Comparison of ENCODE assay signal across 30 cellular contexts in the genomic region with DNA sequence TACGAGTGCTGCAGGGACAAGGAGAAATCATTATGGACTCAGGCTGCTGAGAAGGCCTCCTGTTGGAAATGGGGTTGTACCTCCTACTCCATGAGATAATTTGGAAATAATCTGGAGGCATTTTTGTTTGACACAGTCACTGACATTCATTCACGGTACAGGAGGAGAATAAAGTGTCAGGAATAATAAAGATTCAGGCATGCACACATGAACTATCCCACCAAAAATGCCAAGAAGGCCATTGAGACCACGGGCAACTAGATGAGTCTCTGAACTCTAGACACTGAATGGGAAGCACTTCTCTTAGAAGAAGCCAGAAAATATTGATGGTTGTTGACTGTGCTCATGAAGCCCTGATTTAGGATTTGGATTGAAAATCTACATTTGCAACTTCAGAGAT.
"Had no signal": no experiment of that assay in that cellular context is flagged by ENCODE, and none has a peak within 500 bp of the region (broad histone marks: within the 10 kb centered on the region; RNA-seq: fewer than 3 reads in every experiment).

No MANE protein-coding gene starts in this region.

- H3K4me1 ChIP-seq: body of pancreas, foreskin keratinocyte, gastrocnemius medialis had no signal

- ATAC-seq: activated CD8-positive, alpha-beta T cell treated with anti-CD3 and anti-CD28 coated beads for 36 hours; activated T-cell treated with anti-CD3 and anti-CD28 coated beads, Interleukin-2, amount 50 U/mL, for 4 hours; activated T-helper 17 cell treated with anti-CD3 and anti-CD28 coated beads, Interleukin-2, amount 50 U/mL, for 72 hours; body of pancreas; effector memory CD8-positive, alpha-beta T cell; foreskin keratinocyte; gastrocnemius medialis; heart left ventricle; WTC11 had no signal

- H3K27me3 Mint-ChIP-seq: activated CD8-positive, alpha-beta T cell treated with anti-CD3 and anti-CD28 coated beads for 36 hours had no signal

- H3K27me3 ChIP-seq: body of pancreas, esophagus muscularis mucosa, gastrocnemius medialis, heart left ventricle had no signal

- H3K9me3 Mint-ChIP-seq: activated CD8-positive, alpha-beta T cell treated with anti-CD3 and anti-CD28 coated beads for 36 hours; activated T-cell treated with anti-CD3 and anti-CD28 coated beads, Interleukin-2, amount 50 U/mL, for 4 hours; effector memory CD8-positive, alpha-beta T cell had no signal

- H3K4me1 Mint-ChIP-seq: activated T-helper 17 cell treated with anti-CD3 and anti-CD28 coated beads, Interleukin-2, amount 50 U/mL, for 72 hours had no signal

- H3K27ac Mint-ChIP-seq: activated CD8-positive, alpha-beta T cell treated with anti-CD3 and anti-CD28 coated beads for 36 hours; activated naive CD8-positive, alpha-beta T cell; activated T-helper 17 cell treated with anti-CD3 and anti-CD28 coated beads, Interleukin-2, amount 50 U/mL, for 72 hours; effector memory CD8-positive, alpha-beta T cell; WTC11 had no signal

- H3K4me3 ChIP-seq: body of pancreas, esophagus muscularis mucosa, gastrocnemius medialis, heart left ventricle had no signal

- DNase-seq: activated CD4-positive, alpha-beta T cell treated with anti-CD3 and anti-CD28 coated beads for 1 hour; activated CD4-positive, alpha-beta T cell treated with anti-CD3 and anti-CD28 coated beads for 48 hours; activated CD4-positive, alpha-beta T cell treated with anti-CD3 and anti-CD28 coated beads, Interleukin-2, amount 50 U/mL, for 1 hour; activated CD4-positive, alpha-beta T cell treated with anti-CD3 and anti-CD28 coated beads, Interleukin-2, amount 50 U/mL, for 48 hours; activated CD8-positive, alpha-beta memory T cell treated with anti-CD3 and anti-CD28 coated beads for 24 hours; activated CD8-positive, alpha-beta T cell treated with anti-CD3 and anti-CD28 coated beads for 36 hours; activated effector memory CD4-positive, alpha-beta T cell treated with Interleukin-2 at 50 U/mL for 16 hours; activated gamma-delta T cell treated with Interleukin-2 at 50 U/mL for 16 hours; activated naive CD4-positive, alpha-beta T cell treated with anti-CD3 and anti-CD28 coated beads, Interleukin-2, amount 50 U/mL, for 16 hours; activated naive CD4-positive, alpha-beta T cell treated with Interleukin-2 at 50 U/mL for 16 hours; activated T-cell treated with anti-CD3 and anti-CD28 coated beads, Interleukin-2, amount 50 U/mL, for 4 hours; amniotic stem cell; anterior cingulate cortex; body of pancreas; caudate nucleus; cortex of kidney; dermis blood vessel endothelial cell; effector CD4-positive, alpha-beta T cell; effector memory CD8-positive, alpha-beta T cell; erythroblast; foreskin keratinocyte; gastrocnemius medialis; glutamatergic neuron; heart left ventricle; T-helper 2 cell had no signal

- H3K27ac ChIP-seq: body of pancreas, esophagus muscularis mucosa, foreskin keratinocyte, gastrocnemius medialis, heart left ventricle, VCaP had no signal

- H3K9me3 ChIP-seq: body of pancreas had no signal

- H3K4me3 Mint-ChIP-seq: activated CD8-positive, alpha-beta T cell treated with anti-CD3 and anti-CD28 coated beads for 36 hours; activated naive CD8-positive, alpha-beta T cell; activated T-cell treated with anti-CD3 and anti-CD28 coated beads, Interleukin-2, amount 50 U/mL, for 4 hours; activated T-helper 17 cell treated with anti-CD3 and anti-CD28 coated beads, Interleukin-2, amount 50 U/mL, for 72 hours; effector memory CD8-positive, alpha-beta T cell; WTC11 had no signal

- H3K36me3 ChIP-seq: esophagus muscularis mucosa, gastrocnemius medialis, heart left ventricle had no signal
